Comparison of ENCODE assay signal across 8 cellular contexts in genomic region chrX:9352683-9353430, GRCh38.
DNase-seq lines count a peak whose midpoint lies in the region; ATAC-seq and TF ChIP-seq lines count a peak whose summit lies in the region.

No MANE protein-coding gene starts in this region.

- H3K9me3 ChIP-seq in left lung: no peaks in the 10 kb centered on the region

- peak overlapping the region; percentile 79 for H3K4me2 ChIP-seq in KMS-11

- peak overlapping the region; percentile 89 for H3K9ac ChIP-seq in KMS-11

- H3K27me3 ChIP-seq in KMS-11 (ENCODE audit: insufficient read depth, low read depth): no peaks in the 10 kb centered on the region
- H3K27me3 ChIP-seq in left lung: no peaks in the 10 kb centered on the region

- H3K27ac ChIP-seq in KMS-11: peak overlapping the region; percentile 100
- H3K27ac ChIP-seq in left lung: peak overlapping the region; percentile 8 to 89

- H3K4me3 ChIP-seq in KMS-11 (IDR thresholded peaks at IDR 0.05; ENCODE audit: insufficient read depth, low read depth, low read length) (no peak overlapping the region), left lung (no peak overlapping the region)

- H3K79me2 ChIP-seq in KMS-11 (ENCODE audit: insufficient read depth, low read depth): no peaks in the 10 kb centered on the region

- DNase-seq in activated CD8-positive, alpha-beta memory T cell treated with anti-CD3 and anti-CD28 coated beads, Interleukin-2, amount 50 U/mL, for 4 hours: peak; percentile 30
- DNase-seq in left lung (peak in 1 of 2 donors; percentile 62), NCI-H2196 treated with DMSO at 0.1 percent for 48 hours (lab: John Stamatoyannopoulos, UW; ENCODE audit: unreplicated experiment) (no peak), NCI-H2227 (lab: John Stamatoyannopoulos, UW; ENCODE audit: unreplicated experiment) (no peak), 8988T (no peak)

- intact Hi-C loops in left lung (cut with DNase I): no loop called here

- H3K4me1 ChIP-seq in KMS-11 (ENCODE audit: low read depth, poor library complexity, severe bottlenecking): peaks cover 25% of the 10 kb centered on the region
- H3K4me1 ChIP-seq in left lung: peaks cover 6 to 7% of the 10 kb centered on the region in 2 donors

- no peaks in the 10 kb centered on the region for H3K36me3 ChIP-seq in KMS-11 (ENCODE audit: insufficient read depth)
- H3K36me3 ChIP-seq in left lung: no peaks in the 10 kb centered on the region

- H2AFZ ChIP-seq in KMS-11 (ENCODE audit: low read depth): peak overlapping the region; percentile 59

- TF ChIP-seq CTCF in KMS-11 (conservative IDR thresholded peaks at IDR 0.05; ENCODE audit: low read depth, low read length) (no peak), left lung (IDR thresholded peaks at IDR 0.05) (no peak)

- ATAC-seq in GM18498 (IDR thresholded peaks at IDR 0.05; ENCODE audit: unreplicated experiment) (peak; percentile 69), GM21737 (IDR thresholded peaks at IDR 0.05; ENCODE audit: unreplicated experiment) (peak; percentile 72), left lung (peak; percentile 75)

- no peaks in the 10 kb centered on the region for H4K20me1 ChIP-seq in KMS-11 (ENCODE audit: insufficient read depth)
